In genomic region chr3:98884675-98885371, GRCh38 we compare ENCODE assay signal across 15 cellular contexts. TPM values are rescaled to one million over a fixed set of nuclear protein-coding genes. Genes with fewer than 3 reads are reported as not detected.
DNase-seq lines count a peak whose midpoint lies in the region; ATAC-seq, FAIRE-seq and TF ChIP-seq lines count a peak whose summit lies in the region.
"Had no signal": no experiment of that assay in that cellular context is flagged by ENCODE, and none has a peak within 500 bp of the region (broad histone marks: within the 10 kb centered on the region; RNA-seq: fewer than 3 reads in every experiment).

No MANE protein-coding gene starts in this region.

- TF ChIP-seq POLR2A in HCT116 (IDR thresholded peaks at IDR 0.05; ENCODE audit: borderline replicate concordance, extremely low read depth, insufficient read depth, insufficient read length) (no peak), gastroesophageal sphincter (IDR thresholded peaks at IDR 0.05) (no peak)

- peaks cover 3% of the 10 kb centered on the region for H3K9me3 Mint-ChIP-seq in astrocyte (ENCODE audit: unreplicated experiment)
- H3K9me3 Mint-ChIP-seq: activated T-cell treated with anti-CD3 and anti-CD28 coated beads, Interleukin-2, amount 50 U/mL, for 24 hours; stimulated activated naive CD8-positive, alpha-beta T cell treated with anti-CD3 and anti-CD28 coated beads, Interleukin-15, amount 100 ng/mL, for 72 hours had no signal

- no peaks in the 10 kb centered on the region for H3K27me3 ChIP-seq in HCT116 (ENCODE audit: insufficient read depth, low read length)
- no peaks in the 10 kb centered on the region for H3K27me3 ChIP-seq in astrocyte (ENCODE audit: insufficient read depth, low read length)
- H3K27me3 ChIP-seq in gastroesophageal sphincter, result no peaks in the 10 kb centered on the region
- H3K27me3 ChIP-seq in H7 (ENCODE audit: control insufficient read depth, insufficient read depth, low read length), result no peaks in the 10 kb centered on the region
- H3K27me3 ChIP-seq: esophagus muscularis mucosa had no signal

- 22 to 23% methylated on average over 6 of the region's 6 CpGs for WGBS in gastroesophageal sphincter (ENCODE audit: low coverage in 1 of 2), 2 donors

- H3K27me3 Mint-ChIP-seq in astrocyte (ENCODE audit: low read depth, unreplicated experiment), result no peaks in the 10 kb centered on the region
- H3K27me3 Mint-ChIP-seq: activated T-cell treated with anti-CD3 and anti-CD28 coated beads, Interleukin-2, amount 50 U/mL, for 24 hours; stimulated activated naive CD8-positive, alpha-beta T cell treated with anti-CD3 and anti-CD28 coated beads, Interleukin-15, amount 100 ng/mL, for 72 hours had no signal

- H3K4me3 ChIP-seq in HCT116 (replicated peaks in 1 of 2; ENCODE audit: low read depth in 1 of 2, low read length in 2 of 2) (no peak overlapping the region), astrocyte (ENCODE audit: insufficient read depth, low read depth, low read length) (peak overlapping the region; percentile 12), gastroesophageal sphincter (no peak overlapping the region), retinal pigment epithelial cell (ENCODE audit: low read length) (peak overlapping the region; percentile 3), H7 (ENCODE audit: insufficient read depth, low read depth, low read length) (no peak overlapping the region)
- H3K4me3 ChIP-seq: esophagus muscularis mucosa had no signal

- CTCF ChIA-PET in HCT116 (lab: Charles Lee), result no interaction called here

- RAD21 ChIA-PET in HCT116 (lab: Charles Lee; ENCODE audit: low non-redundant PET in 1 of 2, low total read pairs in 2 of 2, uncharacterized antibody in 2 of 2, unreplicated experiment in 2 of 2), result no interaction called here

- H4K20me1 ChIP-seq in HCT116 (ENCODE audit: insufficient read depth) (peaks cover 85% of the 10 kb centered on the region), astrocyte (ENCODE audit: insufficient read depth, low read length) (peaks cover 94% of the 10 kb centered on the region)

- H3K79me2 ChIP-seq in HCT116 (ENCODE audit: insufficient read depth, low read length) (peaks cover 100% of the 10 kb centered on the region), astrocyte (ENCODE audit: insufficient read depth, low read length) (peaks cover 100% of the 10 kb centered on the region)

- POLR2A ChIA-PET in HCT116 (lab: Charles Lee), result interaction anchor here (1.3 to 2.6 kb wide), 2 partner anchors 17 to 82 kb away, joined by 4 to 11 read pairs; partner anchors contain the start of gene DCBLD2

- peak overlapping the region; percentile 8 for H3K4me2 ChIP-seq in HCT116 (ENCODE audit: low read length)
- peak overlapping the region; percentile 87 for H3K4me2 ChIP-seq in astrocyte (ENCODE audit: low read length)

- H2AFZ ChIP-seq in HCT116 (ENCODE audit: low read depth, low read length, poor library complexity, severe bottlenecking), result no peak overlapping the region
- no peak overlapping the region for H2AFZ ChIP-seq in astrocyte (ENCODE audit: low read depth, low read length)

- H3K27ac ChIP-seq in HCT116 (ENCODE audit: low read depth, low read length), result peak overlapping the region; percentile 99; the same call in 1 of the 2 replicates
- peak overlapping the region; percentile 31 for H3K27ac ChIP-seq in astrocyte (ENCODE audit: low read depth, low read length)
- H3K27ac ChIP-seq in gastroesophageal sphincter, result peak overlapping the region in 3 of 4 donors; percentile 7 to 46 (median 23)
- H3K27ac ChIP-seq: WERI-Rb-1 had no signal

- H3K4me1 ChIP-seq in HCT116 (ENCODE audit: control insufficient read depth in 1 of 2, insufficient read depth in 2 of 2, low read length in 2 of 2) (peaks cover 54 to 90% of the 10 kb centered on the region in 2 experiments), astrocyte (ENCODE audit: insufficient read depth, low read length) (peaks cover 55% of the 10 kb centered on the region), gastroesophageal sphincter (peaks cover 10 to 46% (median 15%) of the 10 kb centered on the region in 3 donors)

- H3K36me3 ChIP-seq in HCT116 (ENCODE audit: control insufficient read depth in 1 of 2, insufficient read depth in 2 of 2, low read length in 2 of 2), result peaks cover 14 to 58% of the 10 kb centered on the region in 2 experiments; a peak in 2 of 4 replicates
- H3K36me3 ChIP-seq in astrocyte (ENCODE audit: insufficient read depth, low read length), result peaks cover 47% of the 10 kb centered on the region
- peaks cover 0 to 14% of the 10 kb centered on the region in 2 donors for H3K36me3 ChIP-seq in gastroesophageal sphincter
- no peaks in the 10 kb centered on the region; the same call in 1 of the 2 replicates for H3K36me3 ChIP-seq in H7 (replicated peaks; ENCODE audit: control insufficient read depth, insufficient read depth, low read length)

- TF ChIP-seq RAD21 in HCT116 (IDR thresholded peaks at IDR 0.05; ENCODE audit: low read depth), result no peak

- H3K9ac ChIP-seq in HCT116 (ENCODE audit: low read length), result 0 out of 2 replicates have a peak overlapping the region, but pooled peaks have one; percentile 2
- H3K9ac ChIP-seq in astrocyte (ENCODE audit: low read length), result peak overlapping the region; percentile 41

- DNase-seq in HCT116 (ENCODE audit: low read depth, low spot score) (no peak), astrocyte (ENCODE audit: low read depth) (peak; percentile 67), retinal pigment epithelial cell (ENCODE audit: low read depth) (no peak), NCI-H2081 treated with DMSO at 0.1 percent for 48 hours (lab: John Stamatoyannopoulos, UW) (no peak), H7 (no peak)
- DNase-seq: activated T-cell treated with anti-CD3 and anti-CD28 coated beads, Interleukin-2, amount 50 U/mL, for 24 hours; NCI-H510A; SHP77; stimulated activated CD4-positive, alpha-beta T cell treated with anti-CD3 and anti-CD28 coated beads, Interleukin-4, amount 100 ng/mL, for 4 hours; stimulated activated naive CD8-positive, alpha-beta T cell treated with anti-CD3 and anti-CD28 coated beads, Interleukin-15, amount 100 ng/mL, for 72 hours; WERI-Rb-1 had no signal

- H3K27ac Mint-ChIP-seq in astrocyte (ENCODE audit: unreplicated experiment), result peak overlapping the region; percentile 80
- H3K27ac Mint-ChIP-seq: activated T-cell treated with anti-CD3 and anti-CD28 coated beads, Interleukin-2, amount 50 U/mL, for 24 hours had no signal

- TF ChIP-seq EP300 in gastroesophageal sphincter (IDR thresholded peaks at IDR 0.05), result no peak

- peak overlapping the region; percentile 67 for H3K4me3 Mint-ChIP-seq in astrocyte (ENCODE audit: unreplicated experiment)
- H3K4me3 Mint-ChIP-seq: activated T-cell treated with anti-CD3 and anti-CD28 coated beads, Interleukin-2, amount 50 U/mL, for 24 hours; stimulated activated naive CD8-positive, alpha-beta T cell treated with anti-CD3 and anti-CD28 coated beads, Interleukin-15, amount 100 ng/mL, for 72 hours had no signal

- H3K9me2 ChIP-seq in HCT116 (ENCODE audit: insufficient read depth), result no peaks in the 10 kb centered on the region

- H3K9me3 ChIP-seq in HCT116 (ENCODE audit: control insufficient read depth in 1 of 2, insufficient read depth in 1 of 2, low read depth in 1 of 2, low read length in 2 of 2), result no peaks in the 10 kb centered on the region
- no peaks in the 10 kb centered on the region for H3K9me3 ChIP-seq in astrocyte (ENCODE audit: insufficient read depth, low read depth, low read length)
- no peaks in the 10 kb centered on the region for H3K9me3 ChIP-seq in gastroesophageal sphincter
- H3K9me3 ChIP-seq: esophagus muscularis mucosa had no signal

- BruUV-seq in HCT116 (replicated peaks; lab: Mats Ljungman, UMichigan), result no TSS peak

- no peak for TF ChIP-seq CTCF in HCT116 (IDR thresholded peaks at IDR 0.05 in 2 of 3, conservative IDR thresholded peaks at IDR 0.05 in 1 of 3; ENCODE audit: borderline replicate concordance in 1 of 3, insufficient read depth in 1 of 3, low read depth in 2 of 3, low read length in 2 of 3)
- TF ChIP-seq CTCF in astrocyte (IDR thresholded peaks at IDR 0.05; ENCODE audit: insufficient read depth, low read depth, low read length), result no peak
- no peak for TF ChIP-seq CTCF in gastroesophageal sphincter (IDR thresholded peaks at IDR 0.05)
- TF ChIP-seq CTCF in retinal pigment epithelial cell (conservative IDR thresholded peaks at IDR 0.05; ENCODE audit: low read depth, low read length), result no peak

- FAIRE-seq in astrocyte (lab: Jason Lieb, UNC), result peak; percentile 13

- H3K36me3 Mint-ChIP-seq in astrocyte (ENCODE audit: low read depth, unreplicated experiment), result peaks cover 2% of the 10 kb centered on the region

- intact Hi-C loops in HCT116 (cut with micrococcal nuclease), result no loop called here

- H3K4me1 Mint-ChIP-seq in astrocyte (ENCODE audit: low read depth, unreplicated experiment), result peaks cover 42% of the 10 kb centered on the region
- H3K4me1 Mint-ChIP-seq: stimulated activated naive CD8-positive, alpha-beta T cell treated with anti-CD3 and anti-CD28 coated beads, Interleukin-15, amount 100 ng/mL, for 72 hours had no signal

- ATAC-seq in HCT116 (peak; percentile 33; the same call in 1 of the 2 replicates), gastroesophageal sphincter (no peak), HG02938 (IDR thresholded peaks at IDR 0.05; ENCODE audit: unreplicated experiment) (no peak), GM21786 (IDR thresholded peaks at IDR 0.05; ENCODE audit: unreplicated experiment) (no peak)
- ATAC-seq: stimulated activated naive CD8-positive, alpha-beta T cell treated with anti-CD3 and anti-CD28 coated beads, Interleukin-15, amount 100 ng/mL, for 72 hours had no signal

TF ChIP-seq in HCT116, 20 proteins besides CTCF, POLR2A, EP300 and RAD21:
- TF ChIP-seq FOSL1 (IDR thresholded peaks at IDR 0.05; ENCODE audit: low read depth) (no peak), POLR2AphosphoS5 (IDR thresholded peaks at IDR 0.05; ENCODE audit: low read depth, low read length) (peak; percentile 27; the same call in 1 of the 2 replicates), EGR1 (IDR thresholded peaks at IDR 0.05; ENCODE audit: low read depth) (no peak), TCF7L2 (IDR thresholded peaks at IDR 0.05; ENCODE audit: borderline replicate concordance, extremely low read depth, insufficient read depth, insufficient read length) (no peak)

RNA-seq across cellular contexts. Expression of gene DCBLD2, which starts 16.7 kb away (rescaled TPM):
- total RNA-seq in HCT116 (2021; ENCODE audit: unreplicated experiment) (532 TPM), astrocyte (214 and 243 TPM in 2 replicates), gastroesophageal sphincter (10 to 100 TPM; 45.3 to 58.8 (median 52.4) TPM)
- 106 and 160 TPM in 2 replicates for polyA plus RNA-seq in HCT116 (2012)
- total RNA-seq in H7 (2014; rRNA removed; shearing (Covaris generic)), result 43.8 and 49.6 TPM in 2 replicates

Comparison
In these comparisons a context has a peak if more than half of its experiments do, and no peak if none do; other contexts are left out.
1. H3K27ac ChIP-seq: peak in every context shown above with its lines; median percentile 99 in HCT116; 31 in astrocyte; 23 in gastroesophageal sphincter.
2. H3K4me3 ChIP-seq: peak in astrocyte (single experiment) and retinal pigment epithelial cell (single experiment); none in HCT116 (0 of 2), gastroesophageal sphincter (0 of 2) and H7 (single experiment).